ENCODE assay signal across 16 cellular contexts in genomic region chr4:1116837-1117236, GRCh38. TPM values are rescaled to one million over a fixed set of nuclear protein-coding genes. Genes with fewer than 3 reads are reported as not detected.
DNase-seq lines count a peak whose midpoint lies in the region; ATAC-seq and TF ChIP-seq lines count a peak whose summit lies in the region.
"Had no signal": no experiment of that assay in that cellular context is flagged by ENCODE, and none has a peak within 500 bp of the region (broad histone marks: within the 10 kb centered on the region; RNA-seq: fewer than 3 reads in every experiment).

No MANE protein-coding gene starts in this region.

- H3K4me3 ChIP-seq in AG09309 (ENCODE audit: control insufficient read depth, low read depth, low read length) (no peak overlapping the region), Loucy (ENCODE audit: low read length, poor library complexity, severe bottlenecking) (no peak overlapping the region), choroid plexus epithelial cell (ENCODE audit: low read depth, low read length) (no peak overlapping the region), SJCRH30 (no peak overlapping the region)
- H3K4me3 ChIP-seq: colonic mucosa, stomach had no signal

- H3K9me3 ChIP-seq in Loucy (ENCODE audit: insufficient read depth, low read depth, low read length) (no peaks in the 10 kb centered on the region), SJCRH30 (replicated peaks) (no peaks in the 10 kb centered on the region)
- H3K9me3 ChIP-seq: Caco-2, colonic mucosa, stomach had no signal

- H3K36me3 ChIP-seq in Loucy (ENCODE audit: insufficient read depth, low read length): no peaks in the 10 kb centered on the region
- H3K36me3 ChIP-seq in SJCRH30: no peaks in the 10 kb centered on the region
- H3K36me3 ChIP-seq: colonic mucosa, stomach had no signal

- no peak for DNase-seq in AG09309 (ENCODE audit: low read depth)
- peak; percentile 28 for DNase-seq in choroid plexus epithelial cell (ENCODE audit: low read depth)
- peak; percentile 70 for DNase-seq in kidney tubule cell (ENCODE audit: low spot score)
- DNase-seq in SJCRH30: no peak
- DNase-seq in stimulated activated CD4-positive, alpha-beta T cell treated with anti-CD3 and anti-CD28 coated beads, Interleukin-1b, Interleukin-23, amount 100 ng/mL, for 48 hours: no peak
- DNase-seq in NCI-H524 (lab: John Stamatoyannopoulos, UW): no peak
- DNase-seq: activated CD8-positive, alpha-beta T cell treated with anti-CD3 and anti-CD28 coated beads, Interleukin-2, amount 10 ng/mL, durations not matched to agents 7 days and 5 days; Caco-2; colonic mucosa; GDM1; NCI-H1417 treated with DMSO at 0.1 percent for 48 hours; stomach had no signal

- H3K4me1 ChIP-seq in Loucy (ENCODE audit: insufficient read depth, low read length, poor library complexity, severe bottlenecking): no peaks in the 10 kb centered on the region
- no peaks in the 10 kb centered on the region for H3K4me1 ChIP-seq in SJCRH30
- H3K4me1 ChIP-seq: colonic mucosa had no signal

- no peak for ATAC-seq in HG03135 (IDR thresholded peaks at IDR 0.05; ENCODE audit: unreplicated experiment)
- ATAC-seq: activated CD8-positive, alpha-beta T cell treated with anti-CD3 and anti-CD28 coated beads, Interleukin-2, amount 10 ng/mL, durations not matched to agents 7 days and 5 days; activated T-helper 17 cell treated with anti-CD3 and anti-CD28 coated beads, Interleukin-2, amount 50 U/mL, for 72 hours; esophagus mucosa had no signal

- H3K9ac ChIP-seq in Loucy (ENCODE audit: low read depth, low read length, poor library complexity, severe bottlenecking): no peak overlapping the region

- no peaks in the 10 kb centered on the region for H3K79me2 ChIP-seq in Loucy (ENCODE audit: insufficient read depth, low read length)

- H2AFZ ChIP-seq in Loucy (ENCODE audit: low read length): no peak overlapping the region

- H3K27me3 ChIP-seq in Loucy (ENCODE audit: insufficient read depth, low read length, poor library complexity, severe bottlenecking): no peaks in the 10 kb centered on the region
- no peaks in the 10 kb centered on the region; the same call in 1 of the 2 replicates for H3K27me3 ChIP-seq in SJCRH30
- H3K27me3 ChIP-seq: colonic mucosa had no signal

- no peak overlapping the region for H3K4me2 ChIP-seq in Loucy (ENCODE audit: low read depth, low read length, poor library complexity, severe bottlenecking)

- H4K20me1 ChIP-seq in Loucy (ENCODE audit: insufficient read depth, low read length, poor library complexity, severe bottlenecking): no peaks in the 10 kb centered on the region

- H3K27ac ChIP-seq in SJCRH30: no peak overlapping the region
- H3K27ac ChIP-seq: colonic mucosa, stomach had no signal

- TF ChIP-seq CTCF in AG09309 (IDR thresholded peaks at IDR 0.05; ENCODE audit: control insufficient read depth, insufficient read depth, low read depth, low read length, missing control alignments) (peak; percentile 25), Loucy (conservative IDR thresholded peaks at IDR 0.05; ENCODE audit: low read length) (0 out of 2 replicates have a peak, but pooled peaks have one; percentile 10), choroid plexus epithelial cell (conservative IDR thresholded peaks at IDR 0.05; ENCODE audit: low read depth, low read length) (peak; percentile 35)

- H3K9me2 ChIP-seq in Loucy (replicated peaks; ENCODE audit: low read depth, low read length): no peaks in the 10 kb centered on the region

- no peaks in the 10 kb centered on the region for H3F3A ChIP-seq in Loucy (ENCODE audit: low read depth)

RNA-seq across cellular contexts. Expression of gene RNF212, which starts 3.5 kb away (rescaled TPM):
- total RNA-seq in SJCRH30 (2014; rRNA removed; shearing (Covaris generic)): not detected in 2 replicates
- total RNA-seq: Caco-2 had no signal

RNA-seq across cellular contexts. Expression of gene SPON2, which starts 55.5 kb away (rescaled TPM):
- total RNA-seq in SJCRH30 (2014; rRNA removed; shearing (Covaris generic)): 2.5 and 3.2 TPM in 2 replicates

Comparison
In these comparisons a context has a peak if more than half of its experiments do, and no peak if none do; other contexts are left out.
1. DNase-seq: peak in choroid plexus epithelial cell (single experiment) and kidney tubule cell (single experiment); none in AG09309 (single experiment), SJCRH30 (0 of 2), stimulated activated CD4-positive, alpha-beta T cell treated with anti-CD3 and anti-CD28 coated beads, Interleukin-1b, Interleukin-23, amount 100 ng/mL, for 48 hours (single experiment) and NCI-H524 (0 of 2).
2. Peak in every context shown above with its lines, with median percentiles within 50 percentile points of each other: CTCF ChIP-seq.